Comparison of ENCODE assay signal across 25 cellular contexts in the genomic region with DNA sequence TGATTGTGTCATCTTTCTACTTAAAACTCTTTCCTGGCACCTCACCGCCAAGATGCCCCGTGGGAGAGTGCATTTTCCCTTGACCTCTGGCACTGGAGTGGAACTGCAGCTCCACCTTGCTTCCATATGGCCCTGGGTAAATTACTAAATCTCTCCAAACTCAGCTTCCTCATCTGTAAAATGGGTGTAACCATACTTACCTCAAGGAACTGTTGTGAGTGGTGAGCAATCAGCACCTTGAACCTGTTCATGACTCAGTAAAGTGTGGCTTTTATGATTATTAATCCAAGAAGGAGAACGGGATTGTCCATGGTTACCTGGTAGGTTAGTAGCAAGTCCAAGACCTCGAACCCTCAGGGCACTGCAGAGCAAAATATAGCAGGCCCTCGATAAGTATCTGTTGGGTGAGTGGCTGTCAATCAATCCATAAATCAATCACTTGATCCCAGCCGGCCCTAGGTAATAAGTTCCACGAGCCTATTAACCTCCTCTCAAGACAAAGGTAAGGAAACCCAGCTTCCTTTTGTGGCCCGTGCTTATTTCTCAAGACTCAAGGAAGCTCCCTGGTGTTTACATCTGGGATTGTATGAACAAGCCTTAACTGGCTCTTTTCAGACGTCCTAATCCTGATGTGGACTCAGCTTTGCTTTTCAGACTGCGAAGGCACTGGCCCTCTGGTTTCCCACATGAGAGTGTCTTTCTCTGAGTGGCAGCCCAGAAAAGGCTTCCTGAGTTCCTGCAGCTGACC.
"Had no signal": no experiment of that assay in that cellular context is flagged by ENCODE, and none has a peak within 500 bp of the region (broad histone marks: within the 10 kb centered on the region; RNA-seq: fewer than 3 reads in every experiment).

No MANE protein-coding gene starts in this region.

- H3K4me3 Mint-ChIP-seq: activated CD4-positive, alpha-beta T cell treated with anti-CD3 and anti-CD28 coated beads for 36 hours; activated naive CD8-positive, alpha-beta T cell; nephron; stimulated activated memory B cell treated with anti-CD40 and anti-IgM and Interleukin-4, amounts not matched to agents 10 μg/mL and 1 μg/mL and 100 μg/mL, for 72 hours; stimulated activated naive CD8-positive, alpha-beta T cell treated with anti-CD3 and anti-CD28 coated beads, Interleukin-15, amount 100 ng/mL, for 72 hours had no signal

- H3K36me3 Mint-ChIP-seq: activated naive CD8-positive, alpha-beta T cell; stimulated activated memory B cell treated with anti-CD40 and anti-IgM and Interleukin-4, amounts not matched to agents 10 μg/mL and 1 μg/mL and 100 μg/mL, for 72 hours had no signal

- H3K9me3 Mint-ChIP-seq: nephron; stimulated activated naive CD8-positive, alpha-beta T cell treated with anti-CD3 and anti-CD28 coated beads, Interleukin-15, amount 100 ng/mL, for 72 hours had no signal

- DNase-seq: activated CD4-positive, alpha-beta T cell treated with anti-CD3 and anti-CD28 coated beads for 36 hours; activated CD4-positive, alpha-beta T cell treated with anti-CD3 and anti-CD28 coated beads, Interleukin-2, amount 50 U/mL, for 4 hours; activated CD4-positive, CD25-positive, alpha-beta regulatory T cell; activated effector memory CD4-positive, alpha-beta T cell treated with Interleukin-2 at 50 U/mL for 16 hours; activated naive CD4-positive, alpha-beta T cell treated with Interleukin-2 at 50 U/mL for 16 hours; anterior cingulate cortex; effector CD8-positive, alpha-beta T cell; left ventricle myocardium inferior; retina; sigmoid colon; small intestine; stimulated activated CD4-positive, alpha-beta T cell treated with anti-CD3 and anti-CD28 coated beads, Interleukin-1b, Interleukin-23, amount 100 ng/mL, for 48 hours; stimulated activated CD4-positive, alpha-beta T cell treated with anti-CD3 and anti-CD28 coated beads, Interleukin-4, amount 100 ng/mL, for 4 hours; stimulated activated CD8-positive, alpha-beta memory T cell treated with anti-CD3 and anti-CD28 coated beads, Interleukin-4, amount 100 ng/mL, for 48 hours; stimulated activated naive CD8-positive, alpha-beta T cell treated with anti-CD3 and anti-CD28 coated beads, Interleukin-15, amount 100 ng/mL, for 72 hours; substantia nigra; T-helper 2 cell; upper lobe of left lung had no signal

- H3K27me3 ChIP-seq: esophagus muscularis mucosa, sigmoid colon, upper lobe of left lung, vagina had no signal

- H3K4me1 ChIP-seq: esophagus muscularis mucosa, left ventricle myocardium inferior, prostate gland, sigmoid colon, upper lobe of left lung, vagina had no signal

- H3K27ac Mint-ChIP-seq: activated CD4-positive, alpha-beta T cell treated with anti-CD3 and anti-CD28 coated beads for 36 hours; activated naive CD8-positive, alpha-beta T cell; nephron; stimulated activated memory B cell treated with anti-CD40 and anti-IgM and Interleukin-4, amounts not matched to agents 10 μg/mL and 1 μg/mL and 100 μg/mL, for 72 hours; stimulated activated naive CD8-positive, alpha-beta T cell treated with anti-CD3 and anti-CD28 coated beads, Interleukin-15, amount 100 ng/mL, for 72 hours had no signal

- H3K27ac ChIP-seq: esophagus muscularis mucosa, left ventricle myocardium inferior, neutrophil, prostate gland, sigmoid colon, upper lobe of left lung, vagina had no signal

- ATAC-seq: activated CD4-positive, alpha-beta T cell treated with anti-CD3 and anti-CD28 coated beads for 36 hours; stimulated activated memory B cell treated with anti-CD40 and anti-IgM and Interleukin-4, amounts not matched to agents 10 μg/mL and 1 μg/mL and 100 μg/mL, for 72 hours; stimulated activated naive CD8-positive, alpha-beta T cell treated with anti-CD3 and anti-CD28 coated beads, Interleukin-15, amount 100 ng/mL, for 72 hours had no signal

- H3K4me1 Mint-ChIP-seq: activated CD4-positive, alpha-beta T cell treated with anti-CD3 and anti-CD28 coated beads for 36 hours; nephron; stimulated activated memory B cell treated with anti-CD40 and anti-IgM and Interleukin-4, amounts not matched to agents 10 μg/mL and 1 μg/mL and 100 μg/mL, for 72 hours; stimulated activated naive CD8-positive, alpha-beta T cell treated with anti-CD3 and anti-CD28 coated beads, Interleukin-15, amount 100 ng/mL, for 72 hours had no signal

- H3K9me3 ChIP-seq: esophagus muscularis mucosa, left ventricle myocardium inferior, neutrophil, prostate gland, sigmoid colon, upper lobe of left lung, vagina had no signal
